ENCODE assay signal across 9 cellular contexts in genomic region chr2:31710121-31710520, GRCh38.
"Had no signal": no experiment of that assay in that cellular context is flagged by ENCODE, and none has a peak within 500 bp of the region (broad histone marks: within the 10 kb centered on the region; RNA-seq: fewer than 3 reads in every experiment).

No MANE protein-coding gene starts in this region.

- ATAC-seq: GM23338, K562 had no signal

- DNase-seq: H9, HCEC 1CT, IMR-90, KG1 had no signal

- H3K27ac ChIP-seq: HL-60 had no signal

- FAIRE-seq: H1, H54, K562 had no signal

- H3K4me3 ChIP-seq: GM23338, K562 had no signal
